17 cellular contexts compared by ENCODE assay signal in genomic region chr1:8379513-8380186, GRCh38.
A peak's percentile ranks its signal among the peaks of the same experiment; 100 is the strongest.
DNase-seq lines count a peak whose midpoint lies in the region; ATAC-seq and TF ChIP-seq lines count a peak whose summit lies in the region.
"Had no signal": no experiment of that assay in that cellular context is flagged by ENCODE, and none has a peak within 500 bp of the region (broad histone marks: within the 10 kb centered on the region; RNA-seq: fewer than 3 reads in every experiment).

No MANE protein-coding gene starts in this region.

- no peaks in the 10 kb centered on the region for H3K27me3 ChIP-seq in naive thymus-derived CD4-positive, alpha-beta T cell (ENCODE audit: control insufficient read depth in 2 of 2, insufficient read depth in 2 of 2, low read length in 2 of 2)
- H3K27me3 ChIP-seq in testis = no peaks in the 10 kb centered on the region

- H3K4me1 ChIP-seq in naive thymus-derived CD4-positive, alpha-beta T cell (ENCODE audit: control insufficient read depth in 2 of 2, insufficient read depth in 2 of 2, low read length in 2 of 2) = peaks cover 28 to 60% of the 10 kb centered on the region in 2 donors
- peaks cover 48% of the 10 kb centered on the region for H3K4me1 ChIP-seq in testis
- H3K4me1 ChIP-seq: parathyroid adenoma had no signal

- H3K27ac Mint-ChIP-seq in activated T-cell treated with anti-CD3 and anti-CD28 coated beads, Interleukin-2, amount 50 U/mL, for 24 hours = peak overlapping the region; percentile 80
- peak overlapping the region in 5 of 9 donors; percentile 10 to 69 (median 33) for H3K27ac Mint-ChIP-seq in naive thymus-derived CD4-positive, alpha-beta T cell
- H3K27ac Mint-ChIP-seq in T-helper 2 cell treated with Interferon-gamma antibody and Interleukin-4, amounts not matched to agents 5 μg/mL and 100 μg/mL, for 36 hours = no peak overlapping the region

- H3K4me1 Mint-ChIP-seq in activated T-cell treated with anti-CD3 and anti-CD28 coated beads, Interleukin-2, amount 50 U/mL, for 24 hours (ENCODE audit: low read depth) = peaks cover 83% of the 10 kb centered on the region
- H3K4me1 Mint-ChIP-seq in naive thymus-derived CD4-positive, alpha-beta T cell = peaks cover 58 to 93% (median 87%) of the 10 kb centered on the region in 7 donors
- H3K4me1 Mint-ChIP-seq in T-helper 2 cell treated with Interferon-gamma antibody and Interleukin-4, amounts not matched to agents 5 μg/mL and 100 μg/mL, for 36 hours (ENCODE audit: low read depth) = peaks cover 43% of the 10 kb centered on the region

- no peak for DNase-seq in activated T-cell treated with anti-CD3 and anti-CD28 coated beads, Interleukin-2, amount 50 U/mL, for 24 hours
- no peak for DNase-seq in activated T-cell treated with anti-CD3 and anti-CD28 coated beads, Interleukin-2, amount 50 U/mL, for 1 hour
- DNase-seq in naive thymus-derived CD4-positive, alpha-beta T cell = no peak
- DNase-seq in testis (peak; percentile 10), NCI-H1048 (lab: John Stamatoyannopoulos, UW) (no peak)
- no peak for DNase-seq in T-helper 2 cell treated with Interferon-gamma antibody and Interleukin-4, amounts not matched to agents 5 μg/mL and 100 μg/mL, for 36 hours (ENCODE audit: low spot score)
- DNase-seq in stimulated activated CD4-positive, alpha-beta T cell treated with anti-CD3 and anti-CD28 coated beads, Interleukin-15, amount 100 ng/mL, for 24 hours = no peak
- DNase-seq: activated CD8-positive, alpha-beta T cell treated with anti-CD3 and anti-CD28 coated beads, Interleukin-2, amount 10 ng/mL, durations not matched to agents 7 days and 5 days; activated naive CD4-positive, alpha-beta T cell treated with Interleukin-2 at 50 U/mL for 16 hours; cortex of kidney; NCI-H1092; NCI-H510A; T1000 had no signal

- POLR2A ChIA-PET in naive thymus-derived CD4-positive, alpha-beta T cell (lab: Charles Lee) = interaction anchor here (2.5 kb wide), 1 partner anchor 12 kb away, joined by 7 read pairs; no protein-coding TSS in a partner anchor

- H3K4me3 ChIP-seq in naive thymus-derived CD4-positive, alpha-beta T cell (ENCODE audit: low read length) = no peak overlapping the region
- H3K4me3 ChIP-seq in testis = no peak overlapping the region

- ATAC-seq in naive thymus-derived CD4-positive, alpha-beta T cell = no peak
- ATAC-seq: activated CD8-positive, alpha-beta T cell treated with anti-CD3 and anti-CD28 coated beads, Interleukin-2, amount 10 ng/mL, durations not matched to agents 7 days and 5 days; left lobe of liver had no signal

- H3K9me3 ChIP-seq in naive thymus-derived CD4-positive, alpha-beta T cell (ENCODE audit: control insufficient read depth in 2 of 3, low read length in 3 of 3) = no peaks in the 10 kb centered on the region
- H3K9me3 ChIP-seq in testis = no peaks in the 10 kb centered on the region

- H3K36me3 ChIP-seq in naive thymus-derived CD4-positive, alpha-beta T cell (ENCODE audit: control insufficient read depth in 2 of 3, insufficient read depth in 3 of 3, low read length in 3 of 3) = peaks cover 0 to 10% (median 0%) of the 10 kb centered on the region in 3 experiments
- no peaks in the 10 kb centered on the region for H3K36me3 ChIP-seq in testis (ENCODE audit: low read depth, missing control alignments)

- peaks cover 66% of the 10 kb centered on the region for H3K36me3 Mint-ChIP-seq in activated T-cell treated with anti-CD3 and anti-CD28 coated beads, Interleukin-2, amount 50 U/mL, for 24 hours (ENCODE audit: low read depth)
- H3K36me3 Mint-ChIP-seq in naive thymus-derived CD4-positive, alpha-beta T cell = peaks cover 3 to 26% (median 10%) of the 10 kb centered on the region in 5 donors
- peaks cover 12% of the 10 kb centered on the region for H3K36me3 Mint-ChIP-seq in T-helper 2 cell treated with Interferon-gamma antibody and Interleukin-4, amounts not matched to agents 5 μg/mL and 100 μg/mL, for 36 hours (ENCODE audit: low read depth)

- no peak overlapping the region for H3K4me3 Mint-ChIP-seq in activated T-cell treated with anti-CD3 and anti-CD28 coated beads, Interleukin-2, amount 50 U/mL, for 24 hours
- H3K4me3 Mint-ChIP-seq in naive thymus-derived CD4-positive, alpha-beta T cell = peak overlapping the region in 5 of 10 donors; percentile 23 to 72 (median 39)
- H3K4me3 Mint-ChIP-seq in T-helper 2 cell treated with Interferon-gamma antibody and Interleukin-4, amounts not matched to agents 5 μg/mL and 100 μg/mL, for 36 hours = no peak overlapping the region
- H3K4me3 Mint-ChIP-seq: activated CD8-positive, alpha-beta T cell treated with anti-CD3 and anti-CD28 coated beads, Interleukin-2, amount 10 ng/mL, durations not matched to agents 7 days and 5 days had no signal

- intact Hi-C loops in naive thymus-derived CD4-positive, alpha-beta T cell (cut with micrococcal nuclease) = loop anchor here (5.0 kb wide), 2 partner anchors 53 to 148 kb away; no protein-coding TSS in a partner anchor
- intact Hi-C loops in testis (cut with DNase I; ENCODE audit: low total_unique reads) = no loop called here

- CTCF ChIA-PET in naive thymus-derived CD4-positive, alpha-beta T cell (lab: Charles Lee) = no interaction called here

- peak overlapping the region; percentile 43 for H3K27ac ChIP-seq in cingulate gyrus (ENCODE audit: low read depth, low read length)
- H3K27ac ChIP-seq in naive thymus-derived CD4-positive, alpha-beta T cell (ENCODE audit: low read depth, low read length) = no peak overlapping the region
- peak overlapping the region; percentile 14 to 81 for H3K27ac ChIP-seq in testis
- H3K27ac ChIP-seq: 22Rv1, parathyroid adenoma had no signal

- 89 to 92% methylated on average over 10 to 14 of the region's 14 CpGs for WGBS in testis, 2 donors

- TF ChIP-seq CTCF in testis (IDR thresholded peaks at IDR 0.05) = no peak

- H3K27me3 Mint-ChIP-seq in activated T-cell treated with anti-CD3 and anti-CD28 coated beads, Interleukin-2, amount 50 U/mL, for 24 hours = no peaks in the 10 kb centered on the region
- no peaks in the 10 kb centered on the region for H3K27me3 Mint-ChIP-seq in naive thymus-derived CD4-positive, alpha-beta T cell
- H3K27me3 Mint-ChIP-seq in T-helper 2 cell treated with Interferon-gamma antibody and Interleukin-4, amounts not matched to agents 5 μg/mL and 100 μg/mL, for 36 hours (ENCODE audit: low read depth) = no peaks in the 10 kb centered on the region

- no peak for TF ChIP-seq POLR2A in testis (IDR thresholded peaks at IDR 0.05)

- H3K9me3 Mint-ChIP-seq in activated T-cell treated with anti-CD3 and anti-CD28 coated beads, Interleukin-2, amount 50 U/mL, for 24 hours = no peaks in the 10 kb centered on the region
- no peaks in the 10 kb centered on the region for H3K9me3 Mint-ChIP-seq in naive thymus-derived CD4-positive, alpha-beta T cell
- H3K9me3 Mint-ChIP-seq in T-helper 2 cell treated with Interferon-gamma antibody and Interleukin-4, amounts not matched to agents 5 μg/mL and 100 μg/mL, for 36 hours = no peaks in the 10 kb centered on the region
